Comparison of ENCODE assay signal across 15 cellular contexts in genomic region chr16:19912445-19913305, GRCh38. TPM values are rescaled to one million over a fixed set of nuclear protein-coding genes. Genes with fewer than 3 reads are reported as not detected.
DNase-seq lines count a peak whose midpoint lies in the region; ATAC-seq and TF ChIP-seq lines count a peak whose summit lies in the region.
"Had no signal": no experiment of that assay in that cellular context is flagged by ENCODE, and none has a peak within 500 bp of the region (broad histone marks: within the 10 kb centered on the region; RNA-seq: fewer than 3 reads in every experiment).

No MANE protein-coding gene starts in this region.

- H3K27me3 ChIP-seq in GM23248 (replicated peaks; ENCODE audit: insufficient read depth) (no peaks in the 10 kb centered on the region), endodermal cell (ENCODE audit: control insufficient read depth, insufficient read depth, low read length, poor library complexity, severe bottlenecking) (no peaks in the 10 kb centered on the region), mesenchymal stem cell (ENCODE audit: control insufficient read depth in 1 of 2, insufficient read depth in 1 of 2, low read length in 2 of 2) (peaks cover 0 to 24% of the 10 kb centered on the region in 2 experiments)
- H3K27me3 ChIP-seq: body of pancreas, upper lobe of left lung had no signal

- H3K9me3 ChIP-seq in GM23248 (ENCODE audit: low read depth) (no peaks in the 10 kb centered on the region), endodermal cell (ENCODE audit: control insufficient read depth, low read length) (no peaks in the 10 kb centered on the region), mesenchymal stem cell (ENCODE audit: control insufficient read depth, low read length) (no peaks in the 10 kb centered on the region)
- H3K9me3 ChIP-seq: body of pancreas, upper lobe of left lung had no signal

- H3K9me2 ChIP-seq in GM23248 (ENCODE audit: insufficient read depth), result no peaks in the 10 kb centered on the region

- no peak for TF ChIP-seq CTCF in endodermal cell (conservative IDR thresholded peaks at IDR 0.05)

- DNase-seq in GM23248 (peak; percentile 90), NCI-H69 (lab: John Stamatoyannopoulos, UW) (peak; percentile 40), endodermal cell (peak; percentile 49), mesenchymal stem cell (peak; percentile 25)
- no peak for DNase-seq in activated naive CD4-positive, alpha-beta T cell (lab: John Stamatoyannopoulos, UW)
- DNase-seq in stimulated activated CD4-positive, alpha-beta T cell treated with anti-CD3 and anti-CD28 coated beads, Interleukin-15, amount 100 ng/mL, for 24 hours, result no peak
- DNase-seq: activated CD4-positive, alpha-beta memory T cell treated with anti-CD3 and anti-CD28 coated beads, Interleukin-2, amount 10 ng/mL, durations not matched to agents 7 days and 5 days; body of pancreas; heart right ventricle; naive B cell; NCI-H1694 treated with DMSO at 0.1 percent for 48 hours; SIG-M5; stimulated activated CD4-positive, alpha-beta T cell treated with anti-CD3 and anti-CD28 coated beads, Interleukin-2, amount 100 ng/mL, for 48 hours; upper lobe of left lung had no signal

- H4K20me1 ChIP-seq in GM23248 (ENCODE audit: insufficient read depth), result no peaks in the 10 kb centered on the region

- H2AFZ ChIP-seq in GM23248, result no peak overlapping the region
- no peak overlapping the region for H2AFZ ChIP-seq in mesenchymal stem cell (ENCODE audit: low read depth, low read length)

- H3K18ac ChIP-seq in mesenchymal stem cell (ENCODE audit: low read depth in 1 of 2, low read length in 2 of 2), result no peak overlapping the region

- no peak overlapping the region for H3K27ac Mint-ChIP-seq in endodermal cell
- H3K27ac Mint-ChIP-seq: activated CD4-positive, alpha-beta memory T cell treated with anti-CD3 and anti-CD28 coated beads, Interleukin-2, amount 10 ng/mL, durations not matched to agents 7 days and 5 days; naive B cell had no signal

- H2AK5ac ChIP-seq in mesenchymal stem cell (ENCODE audit: low read length, severe bottlenecking), result no peak overlapping the region

- no peak for ATAC-seq in GM18907 (IDR thresholded peaks at IDR 0.05; ENCODE audit: unreplicated experiment)
- ATAC-seq: body of pancreas had no signal

- no peaks in the 10 kb centered on the region for H3K9me3 Mint-ChIP-seq in endodermal cell
- H3K9me3 Mint-ChIP-seq: activated CD4-positive, alpha-beta memory T cell treated with anti-CD3 and anti-CD28 coated beads, Interleukin-2, amount 10 ng/mL, durations not matched to agents 7 days and 5 days had no signal

- no peaks in the 10 kb centered on the region for H3K79me2 ChIP-seq in GM23248 (ENCODE audit: insufficient read depth)

- H4K91ac ChIP-seq in mesenchymal stem cell (ENCODE audit: low read length), result no peak overlapping the region

- no peak overlapping the region for H3K4me2 ChIP-seq in GM23248 (ENCODE audit: unreplicated experiment)
- no peak overlapping the region for H3K4me2 ChIP-seq in mesenchymal stem cell (ENCODE audit: low read length, poor library complexity, severe bottlenecking)

- no peaks in the 10 kb centered on the region for H3K79me1 ChIP-seq in mesenchymal stem cell (replicated peaks; ENCODE audit: low read length, poor library complexity, severe bottlenecking)

- H3K27ac ChIP-seq in GM23248, result no peak overlapping the region
- no peak overlapping the region for H3K27ac ChIP-seq in endodermal cell (ENCODE audit: low read depth, low read length)
- no peak overlapping the region for H3K27ac ChIP-seq in mesenchymal stem cell (ENCODE audit: low read length, poor library complexity, severe bottlenecking)
- H3K27ac ChIP-seq: body of pancreas, heart right ventricle, upper lobe of left lung had no signal

- H3K4me1 ChIP-seq in GM23248 (ENCODE audit: insufficient read depth) (no peaks in the 10 kb centered on the region), endodermal cell (ENCODE audit: control insufficient read depth, insufficient read depth, low read length) (no peaks in the 10 kb centered on the region), mesenchymal stem cell (ENCODE audit: control insufficient read depth, insufficient read depth, low read depth, low read length) (peaks cover 2% of the 10 kb centered on the region)

- in situ Hi-C loops in GM23248 (cut with MboI), result no loop called here

- no peak overlapping the region for H2BK12ac ChIP-seq in mesenchymal stem cell (ENCODE audit: low read length in 2 of 2)

- H4K8ac ChIP-seq in mesenchymal stem cell (ENCODE audit: low read length), result no peak overlapping the region

- H2BK5ac ChIP-seq in mesenchymal stem cell (ENCODE audit: low read depth, low read length, poor library complexity, severe bottlenecking), result no peak overlapping the region

- H3K4me1 Mint-ChIP-seq in endodermal cell, result peaks cover under 1% of the 10 kb centered on the region

- no peak overlapping the region for H3K14ac ChIP-seq in mesenchymal stem cell (ENCODE audit: low read length in 2 of 2)

- H3K36me3 ChIP-seq in GM23248 (ENCODE audit: low read depth) (no peaks in the 10 kb centered on the region), endodermal cell (ENCODE audit: control insufficient read depth, insufficient read depth, low read length) (no peaks in the 10 kb centered on the region), mesenchymal stem cell (ENCODE audit: control insufficient read depth in 1 of 2, insufficient read depth in 2 of 2, low read depth in 1 of 2, low read length in 2 of 2) (no peaks in the 10 kb centered on the region)
- H3K36me3 ChIP-seq: heart right ventricle, upper lobe of left lung had no signal

- H3K4me3 ChIP-seq in GM23248 (no peak overlapping the region), endodermal cell (ENCODE audit: low read length) (no peak overlapping the region), mesenchymal stem cell (ENCODE audit: insufficient read depth in 1 of 2, low read depth in 1 of 2, low read length in 2 of 2) (no peak overlapping the region)
- H3K4me3 ChIP-seq: body of pancreas, heart right ventricle, upper lobe of left lung had no signal

- no peaks in the 10 kb centered on the region for H3K36me3 Mint-ChIP-seq in endodermal cell (ENCODE audit: low read depth)
- H3K36me3 Mint-ChIP-seq: naive B cell had no signal

- no peak overlapping the region for H3K4ac ChIP-seq in mesenchymal stem cell (ENCODE audit: low read depth in 1 of 2, low read length in 2 of 2)

- H2BK120ac ChIP-seq in mesenchymal stem cell (ENCODE audit: low read depth, low read length), result no peak overlapping the region

- no peak overlapping the region for H3K4me3 Mint-ChIP-seq in endodermal cell
- H3K4me3 Mint-ChIP-seq: activated CD4-positive, alpha-beta memory T cell treated with anti-CD3 and anti-CD28 coated beads, Interleukin-2, amount 10 ng/mL, durations not matched to agents 7 days and 5 days; naive B cell had no signal

- 57 to 59% methylated on average over 21 of the region's 21 CpGs for WGBS in GM23248 (ENCODE audit: low coverage in 1 of 2, low lambda C conversion rate in 2 of 2, missing lambda C conversion rate in 2 of 2), 2 experiments
- WGBS in endodermal cell (ENCODE audit: insufficient coverage in 1 of 2, insufficient read length in 1 of 2), 2 experiments, result 87 to 91% methylated on average over 21 of the region's 21 CpGs
- WGBS in mesenchymal stem cell, result 70% methylated on average over 21 of the region's 21 CpGs

- no peak overlapping the region for H3K9ac ChIP-seq in GM23248
- H3K9ac ChIP-seq in endodermal cell (ENCODE audit: extremely low read depth, low read length, poor library complexity, severe bottlenecking), result no peak overlapping the region
- H3K9ac ChIP-seq in mesenchymal stem cell (ENCODE audit: low read length), result peak overlapping the region; percentile 25

- no peak overlapping the region for H2BK15ac ChIP-seq in mesenchymal stem cell (ENCODE audit: low read depth, poor library complexity, severe bottlenecking)

- H3K23ac ChIP-seq in mesenchymal stem cell (ENCODE audit: low read length in 2 of 2), result no peak overlapping the region

- H3K27me3 Mint-ChIP-seq in endodermal cell (ENCODE audit: insufficient read depth), result no peaks in the 10 kb centered on the region

- peaks cover 10% of the 10 kb centered on the region for H3F3A ChIP-seq in GM23248 (ENCODE audit: insufficient read depth)

RNA-seq across cellular contexts. Expression of gene GPRC5B, which starts 28.0 kb away (rescaled TPM):
- 0.63 TPM in 1 of 2 replicates, not detected in the other for total RNA-seq in GM23248 (2014; rRNA removed; shearing (Covaris generic))
- polyA plus RNA-seq in GM23248 (2016; fragmentation: Nextera tagmentation; extraction: Ambion mirVana), result 0.13 and 0.33 TPM in 2 replicates
- total RNA-seq in endodermal cell, result 10 to 100 TPM; 39.5 to 49.1 TPM
- 50.7 TPM for polyA plus RNA-seq in endodermal cell (2013, experiment 1 of 2)
- 41.7 TPM for polyA plus RNA-seq in endodermal cell (2013, experiment 2 of 2)
- polyA plus RNA-seq in mesenchymal stem cell (2013, experiment 1 of 2), result 47.0 TPM
- polyA plus RNA-seq in mesenchymal stem cell (2013, experiment 2 of 2), result 51.7 TPM

Comparison
In these comparisons a context has a peak if more than half of its experiments do, and no peak if none do; other contexts are left out.
1. DNase-seq: peak in GM23248 (single experiment), NCI-H69 (single experiment), endodermal cell (single experiment) and mesenchymal stem cell (single experiment); none in activated naive CD4-positive, alpha-beta T cell (0 of 4) and stimulated activated CD4-positive, alpha-beta T cell treated with anti-CD3 and anti-CD28 coated beads, Interleukin-15, amount 100 ng/mL, for 24 hours (single experiment).
2. RNA of gene GPRC5B, which starts 28.0 kb away (total RNA-seq): 39.5 to 49.1 TPM in endodermal cell; 0.63 TPM in GM23248; every median in the first group is over 10 times any median in the second.